1 cellular context compared by ENCODE assay signal in the genomic region with DNA sequence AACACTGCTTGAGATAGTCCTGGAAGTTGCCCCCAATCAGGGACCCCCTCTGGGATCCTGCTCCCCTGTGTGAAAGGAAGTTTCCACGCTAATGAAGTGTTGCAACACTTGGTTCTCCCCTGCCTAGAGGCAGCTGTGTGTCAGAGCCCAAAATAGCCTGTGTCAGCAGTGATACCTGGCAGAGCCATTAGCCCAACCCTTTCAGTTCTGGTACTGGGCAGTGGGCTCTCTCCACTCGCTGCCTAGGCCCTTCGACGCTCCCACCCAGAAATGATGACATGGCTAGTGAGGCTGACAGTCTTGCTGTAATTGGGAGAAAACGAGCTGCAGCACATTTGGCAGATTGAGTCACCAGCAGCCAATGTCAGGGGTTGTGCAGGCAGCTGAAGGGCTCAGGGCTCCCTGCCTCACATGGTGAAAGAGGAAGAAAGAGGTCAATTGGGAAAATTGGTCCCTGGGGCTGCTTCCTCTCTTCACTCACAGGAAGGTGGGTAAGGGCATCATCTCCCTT.
TF ChIP-seq lines count a peak whose summit lies in the region.

No MANE protein-coding gene starts in this region.

TF ChIP-seq in K562, 482 proteins besides CTCF, POLR2A, EP300 and RAD21:
- TF ChIP-seq CEBPB (tag; IDR thresholded peaks at IDR 0.05) (peak; percentile 90), ZNF12 (CRISPR knock-in tag; IDR thresholded peaks at IDR 0.05) (no peak), HNRNPK (IDR thresholded peaks at IDR 0.05; ENCODE audit: low read depth, low read length, poor library complexity, severe bottlenecking) (no peak), ZNF316 (IDR thresholded peaks at IDR 0.05) (peak; percentile 51), RHOXF2B (CRISPR knock-in tag; conservative IDR thresholded peaks at IDR 0.05) (no peak), CEBPG (CRISPR knock-in tag; IDR thresholded peaks at IDR 0.05) (peak; percentile 63), CEBPG (tag; conservative IDR thresholded peaks at IDR 0.05 in 1 of 2, IDR thresholded peaks at IDR 0.05 in 1 of 2) (peak; percentile 60 to 64; a peak in 3 of 4 replicates), MTF1 (CRISPR knock-in tag; IDR thresholded peaks at IDR 0.05; ENCODE audit: borderline replicate concordance) (no peak), MEF2A (IDR thresholded peaks at IDR 0.05; ENCODE audit: control insufficient read depth, low read depth, low read length) (peak; percentile 74; the same call in 1 of the 2 replicates), MTA2 (IDR thresholded peaks at IDR 0.05; ENCODE audit: low read depth) (no peak), C11orf30 (IDR thresholded peaks at IDR 0.05; ENCODE audit: low read depth) (peak; percentile 53; the same call in 1 of the 2 replicates)
- TF ChIP-seq, protein P1, sequence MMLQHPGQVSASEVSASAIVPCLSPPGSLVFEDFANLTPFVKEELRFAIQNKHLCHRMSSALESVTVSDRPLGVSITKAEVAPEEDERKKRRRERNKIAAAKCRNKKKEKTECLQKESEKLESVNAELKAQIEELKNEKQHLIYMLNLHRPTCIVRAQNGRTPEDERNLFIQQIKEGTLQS (IDR thresholded peaks at IDR 0.05), result peak; percentile 48
- TF ChIP-seq, protein P1 (CRISPR knock-in tag; conservative IDR thresholded peaks at IDR 0.05), result no peak
- TF ChIP-seq, protein P2, sequence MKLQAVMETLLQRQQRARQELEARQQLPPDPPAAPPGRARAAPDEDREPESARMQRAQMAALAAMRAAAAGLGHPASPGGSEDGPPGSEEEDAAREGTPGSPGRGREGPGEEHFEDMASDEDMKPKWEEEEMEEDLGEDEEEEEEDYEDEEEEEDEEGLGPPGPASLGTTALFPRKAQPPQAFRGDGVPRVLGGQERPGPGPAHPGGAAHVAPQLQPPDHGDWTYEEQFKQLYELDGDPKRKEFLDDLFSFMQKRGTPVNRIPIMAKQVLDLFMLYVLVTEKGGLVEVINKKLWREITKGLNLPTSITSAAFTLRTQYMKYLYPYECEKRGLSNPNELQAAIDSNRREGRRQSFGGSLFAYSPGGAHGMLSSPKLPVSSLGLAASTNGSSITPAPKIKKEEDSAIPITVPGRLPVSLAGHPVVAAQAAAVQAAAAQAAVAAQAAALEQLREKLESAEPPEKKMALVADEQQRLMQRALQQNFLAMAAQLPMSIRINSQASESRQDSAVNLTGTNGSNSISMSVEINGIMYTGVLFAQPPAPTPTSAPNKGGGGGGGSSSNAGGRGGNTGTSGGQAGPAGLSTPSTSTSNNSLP (IDR thresholded peaks at IDR 0.05; ENCODE audit: borderline replicate concordance, low read depth, low read length), result no peak
- TF ChIP-seq, protein P3, sequence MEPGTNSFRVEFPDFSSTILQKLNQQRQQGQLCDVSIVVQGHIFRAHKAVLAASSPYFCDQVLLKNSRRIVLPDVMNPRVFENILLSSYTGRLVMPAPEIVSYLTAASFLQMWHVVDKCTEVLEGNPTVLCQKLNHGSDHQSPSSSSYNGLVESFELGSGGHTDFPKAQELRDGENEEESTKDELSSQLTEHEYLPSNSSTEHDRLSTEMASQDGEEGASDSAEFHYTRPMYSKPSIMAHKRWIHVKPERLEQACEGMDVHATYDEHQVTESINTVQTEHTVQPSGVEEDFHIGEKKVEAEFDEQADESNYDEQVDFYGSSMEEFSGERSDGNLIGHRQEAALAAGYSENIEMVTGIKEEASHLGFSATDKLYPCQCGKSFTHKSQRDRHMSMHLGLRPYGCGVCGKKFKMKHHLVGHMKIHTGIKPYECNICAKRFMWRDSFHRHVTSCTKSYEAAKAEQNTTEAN (CRISPR knock-in tag; IDR thresholded peaks at IDR 0.05), result no peak
